ENCODE assay signal across 8 cellular contexts in genomic region chr3:151282921-151283320, GRCh38. TPM values are rescaled to one million over a fixed set of nuclear protein-coding genes. Genes with fewer than 3 reads are reported as not detected.
A peak's percentile ranks its signal among the peaks of the same experiment; 100 is the strongest.
DNase-seq lines count a peak whose midpoint lies in the region; ATAC-seq and TF ChIP-seq lines count a peak whose summit lies in the region.

No MANE protein-coding gene starts in this region.

- H3K4me1 ChIP-seq in mesendoderm (ENCODE audit: control insufficient read depth, low read depth, low read length) = no peaks in the 10 kb centered on the region

- peak; percentile 67 for ATAC-seq in effector memory CD8-positive, alpha-beta T cell (replicated peaks)

- no peak overlapping the region for H2BK5ac ChIP-seq in mesendoderm (ENCODE audit: low read length)

- no peaks in the 10 kb centered on the region for H3K79me2 ChIP-seq in mesendoderm (ENCODE audit: control insufficient read depth, insufficient read depth, low read length)

- H3K27ac Mint-ChIP-seq in effector memory CD8-positive, alpha-beta T cell = no peak overlapping the region

- no peak overlapping the region for H3K4me3 ChIP-seq in AG04449 (ENCODE audit: low read depth, low read length)
- no peak overlapping the region for H3K4me3 ChIP-seq in mesendoderm (ENCODE audit: low read length)
- no peak overlapping the region for H3K4me3 ChIP-seq in MG63

- CTCF ChIA-PET in AG04449 (lab: Yijun Ruan, JAX) = interaction anchor here (0.7 to 9.6 kb wide), 31 partner anchors 10 to 634 kb away, joined by 3 to 310 read pairs (median 4); no protein-coding TSS in a partner anchor
- CTCF ChIA-PET in RWPE1 (lab: Yijun Ruan, JAX) = interaction anchor here (0.6 to 2.8 kb wide), 6 partner anchors 21 to 462 kb away, joined by 4 to 22 read pairs (median 4); no protein-coding TSS in a partner anchor

- H3K36me3 ChIP-seq in mesendoderm (ENCODE audit: control insufficient read depth, insufficient read depth, low read length) (no peaks in the 10 kb centered on the region), MG63 (no peaks in the 10 kb centered on the region)

- no peaks in the 10 kb centered on the region for H3K9me3 ChIP-seq in MG63

- no peak overlapping the region for H3K18ac ChIP-seq in mesendoderm (ENCODE audit: low read length)

- H3K4me3 Mint-ChIP-seq in effector memory CD8-positive, alpha-beta T cell = no peak overlapping the region

- H2BK15ac ChIP-seq in mesendoderm (replicated peaks; ENCODE audit: low read depth) = no peak overlapping the region

- H3K36me3 Mint-ChIP-seq in effector memory CD8-positive, alpha-beta T cell (ENCODE audit: insufficient read depth) = no peaks in the 10 kb centered on the region

- no peak overlapping the region for H4K8ac ChIP-seq in mesendoderm (ENCODE audit: low read depth, low read length)

- TF ChIP-seq CTCF in AG04449 (IDR thresholded peaks at IDR 0.05; ENCODE audit: insufficient read depth, low read length, missing control alignments) (peak; percentile 35), GM12872 (IDR thresholded peaks at IDR 0.05; ENCODE audit: insufficient read depth, low read depth, low read length) (peak; percentile 48; the same call in 2 of the 3 replicates), RWPE1 (conservative IDR thresholded peaks at IDR 0.05; ENCODE audit: low read depth) (peak; percentile 61)

- peaks cover 5 to 8% of the 10 kb centered on the region in 2 donors for H3K4me1 Mint-ChIP-seq in effector memory CD8-positive, alpha-beta T cell (ENCODE audit: low read depth in 2 of 2)

- H4K5ac ChIP-seq in mesendoderm (ENCODE audit: low read length) = no peak overlapping the region

- H2AK5ac ChIP-seq in mesendoderm (ENCODE audit: low read length) = no peak overlapping the region

- no peak overlapping the region for H3K56ac ChIP-seq in mesendoderm (ENCODE audit: low read length)

- H3K4ac ChIP-seq in mesendoderm (ENCODE audit: low read depth, low read length) = no peak overlapping the region

- no CpG with 5 or more reads among the region's 1 CpG for WGBS in mesendoderm (ENCODE audit: extremely low coverage, insufficient coverage, low lambda C conversion rate)

- DNase-seq in AG04449 (ENCODE audit: low read depth, low spot score) = no peak
- peak; percentile 82 to 92 for DNase-seq in Kasumi-1 (lab: John Stamatoyannopoulos, UW)
- peak; percentile 64 for DNase-seq in RWPE1 (ENCODE audit: low spot score)
- peak in 1 of 3 experiments; percentile 10 for DNase-seq in effector memory CD8-positive, alpha-beta T cell
- peak; percentile 45 for DNase-seq in mesendoderm
- no peak for DNase-seq in MG63
- DNase-seq in stimulated activated CD4-positive, alpha-beta T cell treated with anti-CD3 and anti-CD28 coated beads, Interleukin-12 subunit alpha, Interleukin-12 subunit beta, amount 100 ng/mL, for 4 hours = no peak

- no peaks in the 10 kb centered on the region for H3K9me3 Mint-ChIP-seq in effector memory CD8-positive, alpha-beta T cell

- no peaks in the 10 kb centered on the region for H3K27me3 ChIP-seq in mesendoderm (ENCODE audit: insufficient read depth, low read length, poor library complexity)
- no peaks in the 10 kb centered on the region for H3K27me3 ChIP-seq in MG63

- no peak overlapping the region for H3K23ac ChIP-seq in mesendoderm (ENCODE audit: low read length)

- POLR2A ChIA-PET in AG04449 (lab: Yijun Ruan, JAX) = no interaction called here
- POLR2A ChIA-PET in RWPE1 (lab: Yijun Ruan, JAX; ENCODE audit: low non-redundant PET) = no interaction called here

- no peaks in the 10 kb centered on the region for H3K79me1 ChIP-seq in mesendoderm (ENCODE audit: low read length)

- no peak overlapping the region for H2BK120ac ChIP-seq in mesendoderm (ENCODE audit: low read depth, low read length)

- H3K4me2 ChIP-seq in mesendoderm (ENCODE audit: low read length) = no peak overlapping the region

- no peak overlapping the region for H3K9ac ChIP-seq in mesendoderm (ENCODE audit: low read length)

- H3K27me3 Mint-ChIP-seq in effector memory CD8-positive, alpha-beta T cell = no peaks in the 10 kb centered on the region

- H3K27ac ChIP-seq in RWPE1 (no peak overlapping the region), mesendoderm (ENCODE audit: low read depth, low read length) (no peak overlapping the region)

RNA-seq across cellular contexts. Expression of gene P2RY14, which starts 4.6 kb away (rescaled TPM):
- polyA plus RNA-seq in mesendoderm (2013, experiment 1 of 2) = 0.01 TPM
- 0.03 TPM for polyA plus RNA-seq in mesendoderm (2013, experiment 2 of 2)
- not detected in 2 replicates for total RNA-seq in MG63 (2014; rRNA removed; shearing (Covaris generic); ENCODE audit: low replicate concordance)

RNA-seq across cellular contexts. Expression of gene GPR87, which starts 33.7 kb away (rescaled TPM):
- polyA plus RNA-seq in mesendoderm (2013, experiment 1 of 2) = 0.70 TPM
- 0.55 TPM for polyA plus RNA-seq in mesendoderm (2013, experiment 2 of 2)
- total RNA-seq in MG63 (2014; rRNA removed; shearing (Covaris generic); ENCODE audit: low replicate concordance) = 0.23 TPM in 1 of 2 replicates, not detected in the other

RNA-seq across cellular contexts. Expression of gene P2RY13, which starts 46.4 kb away (rescaled TPM):
- polyA plus RNA-seq in mesendoderm (2013, experiment 1 of 2) = not detected
- polyA plus RNA-seq in mesendoderm (2013, experiment 2 of 2) = not detected
- total RNA-seq in MG63 (2014; rRNA removed; shearing (Covaris generic); ENCODE audit: low replicate concordance) = not detected in 2 replicates

Comparison
In these comparisons a context has a peak if more than half of its experiments do, and no peak if none do; other contexts are left out.
1. DNase-seq: peak in Kasumi-1 (2 of 2), RWPE1 (single experiment) and mesendoderm (single experiment); none in AG04449 (single experiment), MG63 (single experiment) and stimulated activated CD4-positive, alpha-beta T cell treated with anti-CD3 and anti-CD28 coated beads, Interleukin-12 subunit alpha, Interleukin-12 subunit beta, amount 100 ng/mL, for 4 hours (single experiment).
2. Peak in every context shown above with its lines, with median percentiles within 50 percentile points of each other: CTCF ChIP-seq.